9 cellular contexts compared by ENCODE assay signal in genomic region chr5:36459191-36460135, GRCh38.
A peak's percentile ranks its signal among the peaks of the same experiment; 100 is the strongest.
DNase-seq lines count a peak whose midpoint lies in the region; ATAC-seq, FAIRE-seq and TF ChIP-seq lines count a peak whose summit lies in the region.
"Had no signal": no experiment of that assay in that cellular context is flagged by ENCODE, and none has a peak within 500 bp of the region (broad histone marks: within the 10 kb centered on the region; RNA-seq: fewer than 3 reads in every experiment).

No MANE protein-coding gene starts in this region.

- no peak overlapping the region for H3K27ac Mint-ChIP-seq in WTC11
- H3K27ac Mint-ChIP-seq in memory B cell, result no peak overlapping the region

- POLR2A ChIA-PET in WTC11 (lab: Charles Lee), result no interaction called here

- no peak overlapping the region for H3K4me3 Mint-ChIP-seq in WTC11
- no peak overlapping the region for H3K4me3 Mint-ChIP-seq in memory B cell

- H3K4me1 ChIP-seq in adrenal gland (replicated peaks in 1 of 2), result peaks cover 4% of the 10 kb centered on the region in 2 donors

- ATAC-seq in WTC11 (peak; percentile 98), memory B cell (ENCODE audit: low read depth) (peak; percentile 48), omental fat pad (ENCODE audit: low FRiP score) (no peak)

- H3K36me3 Mint-ChIP-seq in WTC11 (peaks cover 6% of the 10 kb centered on the region), memory B cell (no peaks in the 10 kb centered on the region)

- no peaks in the 10 kb centered on the region for H3K9me3 ChIP-seq in adrenal gland (replicated peaks in 1 of 3)

- TF ChIP-seq CTCF in HFF-Myc (IDR thresholded peaks at IDR 0.05; ENCODE audit: low read depth, low read length, missing control alignments), result peak; percentile 37
- peak; percentile 58; the same call in 1 of the 2 replicates for TF ChIP-seq CTCF in WTC11 (IDR thresholded peaks at IDR 0.05)
- TF ChIP-seq CTCF in adrenal gland (IDR thresholded peaks at IDR 0.05), result peak in 1 of 6 experiments; percentile 16
- TF ChIP-seq CTCF in omental fat pad (IDR thresholded peaks at IDR 0.05), result no peak

- no peak for FAIRE-seq in GM12891 (lab: Jason Lieb, UNC)

- no peaks in the 10 kb centered on the region for H3K27me3 ChIP-seq in adrenal gland

- DNase-seq in DMS53 (lab: John Stamatoyannopoulos, UW) (peak; percentile 29), HFF-Myc (ENCODE audit: extremely low read depth, low read depth) (no peak), WTC11 (ENCODE audit: low spot score) (no peak), memory B cell (ENCODE audit: low spot score in 2 of 2) (no peak), GM12891 (ENCODE audit: insufficient read length, low spot score) (no peak), adrenal gland (no peak), substantia nigra (lab: John Stamatoyannopoulos, UW) (no peak), omental fat pad (ENCODE audit: low spot score) (no peak)
- DNase-seq: NCI-H187 treated with DMSO at 0.1 percent for 48 hours had no signal

- peak overlapping the region in 1 of 5 donors; percentile 22 for H3K27ac ChIP-seq in adrenal gland
- no peak overlapping the region for H3K27ac ChIP-seq in substantia nigra (ENCODE audit: low read depth, low read length, poor library complexity, severe bottlenecking)

- CTCF ChIA-PET in WTC11 (lab: Charles Lee), result interaction anchor here (0.6 to 1.6 kb wide), 19 partner anchors 11 to 317 kb away, joined by 3 to 13 read pairs (median 3); partner anchors contain the start of gene NADK2

- H3K4me1 Mint-ChIP-seq in WTC11 (peaks cover 7% of the 10 kb centered on the region; the same call in 1 of the 2 replicates), memory B cell (peaks cover 6% of the 10 kb centered on the region)

- WGBS in adrenal gland, 4 donors, result 59 to 66% (median 61%) methylated on average over 5 of the region's 5 CpGs

- H3K27me3 Mint-ChIP-seq in WTC11 (ENCODE audit: low read depth) (no peaks in the 10 kb centered on the region), memory B cell (peaks cover 14% of the 10 kb centered on the region)

- intact Hi-C loops in adrenal gland (cut with DNase I), result no loop called here

- H3K36me3 ChIP-seq in adrenal gland (replicated peaks in 1 of 2), result no peaks in the 10 kb centered on the region

- no peak for TF ChIP-seq POLR2A in GM12891 (IDR thresholded peaks at IDR 0.05; ENCODE audit: low read depth, low read length)
- no peak for TF ChIP-seq POLR2A in adrenal gland (IDR thresholded peaks at IDR 0.05)

- peaks cover 10% of the 10 kb centered on the region for H3K9me3 Mint-ChIP-seq in WTC11
- peaks cover 2% of the 10 kb centered on the region for H3K9me3 Mint-ChIP-seq in memory B cell

- H3K4me3 ChIP-seq in HFF-Myc (replicated peaks; ENCODE audit: low read depth, low read length) (no peak overlapping the region), adrenal gland (no peak overlapping the region)

TF ChIP-seq in WTC11, 78 proteins besides CTCF, POLR2A, EP300 and RAD21 (continues in another document):
- TF ChIP-seq SMAD4 (CRISPR knock-in tag; IDR thresholded peaks at IDR 0.05), result no peak
- no peak for TF ChIP-seq ZNF281 (CRISPR knock-in tag; IDR thresholded peaks at IDR 0.05)
- no peak for TF ChIP-seq ZNF138 (CRISPR knock-in tag; conservative IDR thresholded peaks at IDR 0.05)

TF ChIP-seq in GM12891, 5 proteins besides CTCF, POLR2A, EP300 and RAD21:
- TF ChIP-seq POLR2AphosphoS5 (IDR thresholded peaks at IDR 0.05; ENCODE audit: low read depth, low read length) (no peak), TAF1 (IDR thresholded peaks at IDR 0.05; ENCODE audit: low read depth, low read length) (no peak), POU2F2 (IDR thresholded peaks at IDR 0.05; ENCODE audit: low read depth, low read length) (no peak)

Comparison
In these comparisons a context has a peak if more than half of its experiments do, and no peak if none do; other contexts are left out.
1. CTCF ChIP-seq: peak in HFF-Myc (single experiment) and WTC11 (single experiment); none in omental fat pad (0 of 3).